ENCODE assay signal across 7 cellular contexts in the genomic region with DNA sequence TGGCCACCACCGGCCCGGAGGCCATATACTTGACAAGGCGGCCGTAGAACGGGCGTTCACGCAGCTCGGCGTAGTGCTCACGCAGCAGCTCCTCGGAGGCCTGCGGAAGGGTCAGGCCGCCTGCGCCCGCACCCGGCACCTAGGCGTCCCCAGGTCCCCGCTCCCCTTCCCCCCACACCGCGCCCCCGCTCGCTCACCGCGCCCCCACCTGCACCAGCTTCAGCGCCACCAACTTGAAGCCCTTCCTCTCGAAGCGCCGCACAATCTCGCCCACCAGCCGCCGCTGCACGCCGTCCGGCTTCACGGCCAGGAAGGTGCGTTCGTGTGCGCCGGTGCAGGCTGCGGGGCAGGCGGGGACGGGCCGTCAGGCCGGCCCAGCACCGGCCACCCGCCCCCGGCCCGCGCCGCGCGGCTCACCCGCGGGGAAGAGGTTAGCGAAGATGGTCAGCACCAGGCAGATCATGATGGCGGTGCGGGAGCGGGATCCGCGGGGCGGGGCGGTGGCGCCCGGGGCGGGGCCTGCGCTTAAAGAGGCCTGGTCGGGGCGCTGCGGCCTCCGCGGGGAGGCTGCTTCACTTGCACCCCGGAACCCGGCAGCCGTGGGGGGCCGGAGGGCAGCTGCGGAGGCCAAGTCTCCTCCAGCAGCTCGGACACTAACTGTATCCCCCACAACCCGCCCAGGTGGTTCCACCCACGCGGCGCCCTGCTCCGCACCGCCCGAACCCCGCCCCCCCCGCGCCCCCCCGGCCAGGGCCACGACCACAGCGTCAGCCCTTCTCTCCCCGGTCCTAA. TPM values are rescaled to one million over a fixed set of nuclear protein-coding genes. Genes with fewer than 3 reads are reported as not detected.
DNase-seq lines count a peak whose midpoint lies in the region; ATAC-seq and TF ChIP-seq lines count a peak whose summit lies in the region.

TSS of gene NME3 (minus strand) at position 472 of the 792 bp plus-strand sequence. CDS start at position 463, 9 bp downstream.

- H3K4me1 Mint-ChIP-seq in activated CD4-positive, alpha-beta T cell treated with anti-CD3 and anti-CD28 coated beads, Interleukin-2, amount 10 ng/mL, durations not matched to agents 24 days and 14 days = peaks cover 10% of the 10 kb centered on the region

- H3K36me3 Mint-ChIP-seq in activated CD4-positive, alpha-beta T cell treated with anti-CD3 and anti-CD28 coated beads, Interleukin-2, amount 10 ng/mL, durations not matched to agents 24 days and 14 days (ENCODE audit: low read depth) = peaks cover 22% of the 10 kb centered on the region

- H3K4me3 Mint-ChIP-seq in activated CD4-positive, alpha-beta T cell treated with anti-CD3 and anti-CD28 coated beads, Interleukin-2, amount 10 ng/mL, durations not matched to agents 24 days and 14 days = peak within 1 kb of the TSS; percentile 93

- H3K27me3 Mint-ChIP-seq in activated CD4-positive, alpha-beta T cell treated with anti-CD3 and anti-CD28 coated beads, Interleukin-2, amount 10 ng/mL, durations not matched to agents 24 days and 14 days = no peaks in the 10 kb centered on the region

- DNase-seq in NAMALWA (ENCODE audit: low spot score) (peak; percentile 69), coronary artery (ENCODE audit: low spot score) (no peak), left kidney (ENCODE audit: low read depth, low spot score) (peak; percentile 77)
- peak; percentile 96 for DNase-seq in activated CD4-positive, alpha-beta T cell treated with anti-CD3 and anti-CD28 coated beads, Interleukin-2, amount 10 ng/mL, durations not matched to agents 24 days and 14 days
- DNase-seq in stimulated activated CD4-positive, alpha-beta T cell treated with anti-CD3 and anti-CD28 coated beads, Interleukin-1b, Interleukin-23, amount 100 ng/mL, for 4 hours (ENCODE audit: low read depth in 2 of 2) = peak; percentile 56 to 78

- peak; percentile 43 for ATAC-seq in GM18511 (IDR thresholded peaks at IDR 0.05; ENCODE audit: unreplicated experiment)
- no peak for ATAC-seq in HG02588 (IDR thresholded peaks at IDR 0.05; ENCODE audit: unreplicated experiment)

- H3K27ac Mint-ChIP-seq in activated CD4-positive, alpha-beta T cell treated with anti-CD3 and anti-CD28 coated beads, Interleukin-2, amount 10 ng/mL, durations not matched to agents 24 days and 14 days = peak within 1 kb of the TSS; percentile 95

- H3K4me3 ChIP-seq in coronary artery = peak within 1 kb of the TSS; percentile 98

- no peak for TF ChIP-seq CTCF in coronary artery (IDR thresholded peaks at IDR 0.05)

- H3K27ac ChIP-seq in coronary artery = peak within 1 kb of the TSS; percentile 82 to 91

- intact Hi-C loops in activated CD4-positive, alpha-beta T cell treated with anti-CD3 and anti-CD28 coated beads, Interleukin-2, amount 10 ng/mL, durations not matched to agents 24 days and 14 days (cut with micrococcal nuclease) = loop anchor here (1.0 to 5.0 kb wide), 5 partner anchors 54 to 296 kb away; partner anchors contain the start of genes CLCN7, MAPK8IP3 and MSRB1

- no peaks in the 10 kb centered on the region for H3K9me3 Mint-ChIP-seq in activated CD4-positive, alpha-beta T cell treated with anti-CD3 and anti-CD28 coated beads, Interleukin-2, amount 10 ng/mL, durations not matched to agents 24 days and 14 days

RNA-seq across cellular contexts. Expression of gene NME3, which starts in this region (rescaled TPM):
- total RNA-seq in activated CD4-positive, alpha-beta T cell treated with anti-CD3 and anti-CD28 coated beads, Interleukin-2, amount 10 ng/mL, durations not matched to agents 24 days and 14 days = 46.3 and 50.0 TPM in 2 replicates
